Comparison of ENCODE assay signal across 8 cellular contexts in genomic region chr6:52399511-52400315, GRCh38. TPM values are rescaled to one million over a fixed set of nuclear protein-coding genes. Genes with fewer than 3 reads are reported as not detected.
A peak's percentile ranks its signal among the peaks of the same experiment; 100 is the strongest.
DNase-seq lines count a peak whose midpoint lies in the region; ATAC-seq and TF ChIP-seq lines count a peak whose summit lies in the region.

No MANE protein-coding gene starts in this region.

- TF ChIP-seq POLR2A in ovary (IDR thresholded peaks at IDR 0.05): no peak

- no peak overlapping the region for H3K27ac ChIP-seq in ovary

- TF ChIP-seq EP300 in ovary (IDR thresholded peaks at IDR 0.05): no peak

- TF ChIP-seq CTCF in fibroblast of the aortic adventitia (IDR thresholded peaks at IDR 0.05; ENCODE audit: insufficient read depth, low read length): peak; percentile 95
- peak; percentile 64 to 86 (median 83) for TF ChIP-seq CTCF in ovary (IDR thresholded peaks at IDR 0.05)

- 28 to 32% (median 29%) methylated on average over 3 of the region's 3 CpGs for WGBS in ovary, 3 donors

- H3K4me3 ChIP-seq in fibroblast of the aortic adventitia (ENCODE audit: low read depth, low read length) (no peak overlapping the region), ovary (no peak overlapping the region)

- H3K4me1 Mint-ChIP-seq in activated T-cell treated with anti-CD3 and anti-CD28 coated beads, Interleukin-2, amount 50 U/mL, for 24 hours (ENCODE audit: low read depth): peaks cover 78% of the 10 kb centered on the region

- no peak overlapping the region for H3K4me3 Mint-ChIP-seq in activated T-cell treated with anti-CD3 and anti-CD28 coated beads, Interleukin-2, amount 50 U/mL, for 24 hours

- no peaks in the 10 kb centered on the region for H3K27me3 Mint-ChIP-seq in activated T-cell treated with anti-CD3 and anti-CD28 coated beads, Interleukin-2, amount 50 U/mL, for 24 hours

- peak; percentile 56 to 63 for ATAC-seq in activated CD4-positive, CD25-positive, alpha-beta regulatory T cell treated with anti-CD3 and anti-CD28 coated beads, Interleukin-2, amount 50 U/mL, for 24 hours
- ATAC-seq in HG03045 (IDR thresholded peaks at IDR 0.05; ENCODE audit: unreplicated experiment): no peak

- no peaks in the 10 kb centered on the region for H3K27me3 ChIP-seq in ovary

- no peaks in the 10 kb centered on the region for H3K36me3 ChIP-seq in ovary

- no peaks in the 10 kb centered on the region for H3K9me3 Mint-ChIP-seq in activated T-cell treated with anti-CD3 and anti-CD28 coated beads, Interleukin-2, amount 50 U/mL, for 24 hours

- CTCF ChIA-PET in HEK293T (lab: Yijun Ruan, JAX): interaction anchor here (0.7 to 3.5 kb wide), 6 partner anchors 8 to 275 kb away, joined by 3 to 21 read pairs (median 3); partner anchors contain the start of gene MCM3

- no peaks in the 10 kb centered on the region for H3K9me3 ChIP-seq in ovary

- POLR2A ChIA-PET in HEK293T (lab: Yijun Ruan, JAX): interaction anchor here (1.0 to 2.5 kb wide), 3 partner anchors 38 to 116 kb away, joined by 4 to 18 read pairs (median 5); partner anchors contain the start of genes MCM3 and PAQR8

- DNase-seq in activated CD4-positive, CD25-positive, alpha-beta regulatory T cell treated with anti-CD3 and anti-CD28 coated beads, Interleukin-2, amount 50 U/mL, for 72 hours: no peak
- DNase-seq in HEK293T (ENCODE audit: extremely low spot score) (peak; percentile 65), NCI-H345 (lab: John Stamatoyannopoulos, UW) (peak; percentile 13), fibroblast of the aortic adventitia (ENCODE audit: low read depth) (peak; percentile 80), ovary (peak in 3 of 5 donors; percentile 31 to 59 (median 47))
- peak; percentile 55 for DNase-seq in activated T-cell treated with anti-CD3 and anti-CD28 coated beads, Interleukin-2, amount 50 U/mL, for 24 hours

- peak overlapping the region; percentile 73 for H3K27ac Mint-ChIP-seq in activated T-cell treated with anti-CD3 and anti-CD28 coated beads, Interleukin-2, amount 50 U/mL, for 24 hours

- peaks cover 19% of the 10 kb centered on the region for H3K36me3 Mint-ChIP-seq in activated T-cell treated with anti-CD3 and anti-CD28 coated beads, Interleukin-2, amount 50 U/mL, for 24 hours (ENCODE audit: low read depth)

- H3K4me1 ChIP-seq in ovary (ENCODE audit: insufficient read depth): no peaks in the 10 kb centered on the region

- intact Hi-C loops in ovary (cut with DNase I): loop anchor here in 3 of 4 donors (5.0 to 10.0 kb wide), 2 partner anchors 112 to 115 kb away; partner anchors contain the start of gene MCM3 (in 2 of the 3)

TF ChIP-seq in HEK293T, 16 proteins besides CTCF, POLR2A, EP300 and RAD21:
- TF ChIP-seq TARDBP (IDR thresholded peaks at IDR 0.05) (no peak), FOXM1 (IDR thresholded peaks at IDR 0.05; ENCODE audit: borderline replicate concordance) (no peak), FOXA1 (IDR thresholded peaks at IDR 0.05) (no peak), NFRKB (IDR thresholded peaks at IDR 0.05) (no peak), FOXK2 (IDR thresholded peaks at IDR 0.05) (no peak), CTBP1 (IDR thresholded peaks at IDR 0.05; ENCODE audit: borderline replicate concordance) (no peak), SUZ12 (IDR thresholded peaks at IDR 0.05) (no peak), SP1 (IDR thresholded peaks at IDR 0.05) (no peak), ZNF384 (IDR thresholded peaks at IDR 0.05) (no peak), LEF1 (IDR thresholded peaks at IDR 0.05; ENCODE audit: borderline replicate concordance) (no peak), BHLHE40 (IDR thresholded peaks at IDR 0.05; ENCODE audit: borderline replicate concordance) (no peak)

RNA-seq across cellular contexts. Expression of gene EFHC1, which starts 20.4 kb away (rescaled TPM):
- total RNA-seq in fibroblast of the aortic adventitia (ENCODE audit: low replicate concordance): 30.3 and 44.2 TPM in 2 replicates
- 10 to 100 TPM; 17.6 to 59.5 (median 23.5) TPM for total RNA-seq in ovary
- 10 to 100 TPM; 12.1 to 27.1 TPM for polyA plus RNA-seq in ovary

RNA-seq across cellular contexts. Expression of gene PAQR8, which starts 37.8 kb away (rescaled TPM):
- 3.5 and 8.6 TPM in 2 replicates for total RNA-seq in fibroblast of the aortic adventitia (ENCODE audit: low replicate concordance)
- 10 to 100 TPM; 13.2 to 33.6 (median 24.0) TPM for total RNA-seq in ovary
- 10 to 100 TPM; 15.2 to 24.1 TPM for polyA plus RNA-seq in ovary
